ENCODE assay signal across 8 cellular contexts in the genomic region with DNA sequence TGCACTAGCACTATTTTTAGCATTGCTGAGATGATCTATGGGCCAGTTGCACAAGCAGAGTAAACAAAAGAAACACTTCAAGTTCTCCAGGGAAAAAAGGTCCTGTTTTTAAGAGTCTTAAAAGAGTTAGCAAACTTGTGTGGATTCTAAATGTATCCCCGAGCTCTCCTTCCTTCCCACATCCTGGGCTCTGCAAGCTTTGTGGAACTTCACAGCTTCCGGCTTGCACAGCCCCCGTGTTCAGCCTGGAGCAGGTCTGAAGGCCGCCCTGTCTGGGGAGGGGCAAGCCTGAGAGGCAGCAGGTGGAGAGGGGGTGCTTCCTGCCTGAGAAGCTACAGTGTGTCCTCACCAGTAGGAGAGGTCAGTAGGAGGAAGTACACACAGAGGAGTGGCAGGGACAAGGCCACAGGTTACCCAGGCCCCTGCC. TPM values are rescaled to one million over a fixed set of nuclear protein-coding genes. Genes with fewer than 3 reads are reported as not detected.
DNase-seq lines count a peak whose midpoint lies in the region; ATAC-seq, FAIRE-seq and TF ChIP-seq lines count a peak whose summit lies in the region.

No MANE protein-coding gene starts in this region.

- peak; percentile 73 for DNase-seq in GM23248
- DNase-seq in NCI-H2196 treated with DMSO at 0.1 percent for 48 hours (lab: John Stamatoyannopoulos, UW; ENCODE audit: unreplicated experiment) = peak; percentile 53
- DNase-seq in activated naive CD8-positive, alpha-beta T cell treated with anti-CD3 and anti-CD28 coated beads for 36 hours = no peak
- DNase-seq in right cardiac atrium = peak in 2 of 3 donors; percentile 74 to 76
- DNase-seq in small intestine = peak; percentile 79
- no peak for DNase-seq in NCI-H1694 treated with DMSO at 0.1 percent for 48 hours (lab: John Stamatoyannopoulos, UW)

- no peaks in the 10 kb centered on the region for H3K9me3 ChIP-seq in DOHH2 (ENCODE audit: control insufficient read depth, insufficient read depth, low read length)
- no peaks in the 10 kb centered on the region for H3K9me3 ChIP-seq in GM23248 (ENCODE audit: low read depth)
- no peaks in the 10 kb centered on the region for H3K9me3 ChIP-seq in right cardiac atrium (ENCODE audit: control insufficient read depth, low read length)
- H3K9me3 ChIP-seq in small intestine (ENCODE audit: control insufficient read depth, low read depth) = no peaks in the 10 kb centered on the region

- H3K27me3 ChIP-seq in DOHH2 (ENCODE audit: control insufficient read depth, low read length) (no peaks in the 10 kb centered on the region), GM23248 (replicated peaks; ENCODE audit: insufficient read depth) (no peaks in the 10 kb centered on the region), right cardiac atrium (ENCODE audit: control insufficient read depth, insufficient read depth) (no peaks in the 10 kb centered on the region), small intestine (ENCODE audit: control insufficient read depth in 2 of 2, insufficient read depth in 2 of 2, low read length in 2 of 2) (no peaks in the 10 kb centered on the region)

- H3F3A ChIP-seq in DOHH2 (ENCODE audit: control insufficient read depth, insufficient read depth) (peaks cover 4% of the 10 kb centered on the region; the same call in 1 of the 2 replicates), GM23248 (ENCODE audit: insufficient read depth) (peaks cover 25% of the 10 kb centered on the region)

- H3K9me2 ChIP-seq in DOHH2 (replicated peaks; ENCODE audit: control insufficient read depth, low read length) (no peaks in the 10 kb centered on the region), GM23248 (ENCODE audit: insufficient read depth) (no peaks in the 10 kb centered on the region)

- peak overlapping the region; percentile 80 for H3K4me2 ChIP-seq in DOHH2 (ENCODE audit: low read length)
- peak overlapping the region; percentile 54 for H3K4me2 ChIP-seq in GM23248 (ENCODE audit: unreplicated experiment)

- no peak for FAIRE-seq in small intestine (lab: Jason Lieb, UNC)

- H3K9ac ChIP-seq in GM23248 = peak overlapping the region; percentile 58

- no peak overlapping the region for H3K4me3 Mint-ChIP-seq in activated naive CD8-positive, alpha-beta T cell treated with anti-CD3 and anti-CD28 coated beads for 36 hours

- in situ Hi-C loops in GM23248 (cut with MboI) = no loop called here

- no peak overlapping the region for H2AFZ ChIP-seq in GM23248

- TF ChIP-seq CTCF in DOHH2 (IDR thresholded peaks at IDR 0.05; ENCODE audit: low read depth, low read length, poor library complexity, severe bottlenecking) = no peak

- no peaks in the 10 kb centered on the region for H3K27me3 Mint-ChIP-seq in activated naive CD8-positive, alpha-beta T cell treated with anti-CD3 and anti-CD28 coated beads for 36 hours

- H3K36me3 ChIP-seq in DOHH2 (ENCODE audit: control insufficient read depth, low read length) = peaks cover 17% of the 10 kb centered on the region
- H3K36me3 ChIP-seq in GM23248 (ENCODE audit: low read depth) = no peaks in the 10 kb centered on the region
- H3K36me3 ChIP-seq in small intestine (ENCODE audit: control insufficient read depth in 2 of 2, insufficient read depth in 2 of 2, low read length in 2 of 2) = no peaks in the 10 kb centered on the region

- no peaks in the 10 kb centered on the region for H3K9me3 Mint-ChIP-seq in activated naive CD8-positive, alpha-beta T cell treated with anti-CD3 and anti-CD28 coated beads for 36 hours

- H3K27ac ChIP-seq in DOHH2 (ENCODE audit: low read depth, low read length) (peak overlapping the region; percentile 73), GM23248 (peak overlapping the region; percentile 79), right cardiac atrium (ENCODE audit: low read length) (peak overlapping the region; percentile 86), small intestine (ENCODE audit: low read depth in 1 of 2, low read length in 1 of 2) (peak overlapping the region in 1 of 2 donors; percentile 84)

- H3K4me3 ChIP-seq in DOHH2 (ENCODE audit: low read length) (peak overlapping the region; percentile 63), GM23248 (0 out of 2 replicates have a peak overlapping the region, but pooled peaks have one; percentile 8), right cardiac atrium (ENCODE audit: low read length) (no peak overlapping the region), small intestine (ENCODE audit: low read depth in 1 of 2, low read length in 2 of 2) (no peak overlapping the region)

- H3K36me3 Mint-ChIP-seq in activated naive CD8-positive, alpha-beta T cell treated with anti-CD3 and anti-CD28 coated beads for 36 hours = peaks cover 11% of the 10 kb centered on the region

- H4K20me1 ChIP-seq in DOHH2 (ENCODE audit: control insufficient read depth, insufficient read depth, low read depth, low read length) (no peaks in the 10 kb centered on the region), GM23248 (ENCODE audit: insufficient read depth) (no peaks in the 10 kb centered on the region; the same call in 1 of the 2 replicates)

- H3K27ac Mint-ChIP-seq in activated naive CD8-positive, alpha-beta T cell treated with anti-CD3 and anti-CD28 coated beads for 36 hours = peak overlapping the region; percentile 49

- 4 to 7% methylated on average over 4 of the region's 4 CpGs for WGBS in GM23248 (ENCODE audit: low coverage in 1 of 2, low lambda C conversion rate in 2 of 2, missing lambda C conversion rate in 2 of 2), 2 experiments
- WGBS in right cardiac atrium = 12% methylated on average over 4 of the region's 4 CpGs
- WGBS in small intestine, 3 donors = 7 to 10% (median 8%) methylated on average over 4 of the region's 4 CpGs

- intact Hi-C loops in right cardiac atrium (cut with DNase I) = no loop called here

- H3K79me2 ChIP-seq in DOHH2 (ENCODE audit: control insufficient read depth, low read length) (peaks cover 5% of the 10 kb centered on the region), GM23248 (ENCODE audit: insufficient read depth) (0 out of 2 replicates have a peak, but pooled peaks cover 8% of the 10 kb centered on the region)

- ATAC-seq in right cardiac atrium = peak; percentile 41 to 46
- no peak for ATAC-seq in GM18519 (IDR thresholded peaks at IDR 0.05; ENCODE audit: low FRiP score, unreplicated experiment)

- peaks cover 44% of the 10 kb centered on the region for H3K4me1 ChIP-seq in DOHH2 (ENCODE audit: control insufficient read depth, low read length)
- H3K4me1 ChIP-seq in GM23248 (ENCODE audit: insufficient read depth) = peaks cover 29% of the 10 kb centered on the region
- H3K4me1 ChIP-seq in right cardiac atrium (ENCODE audit: control insufficient read depth, insufficient read depth, low read length) = peaks cover 35% of the 10 kb centered on the region
- peaks cover 4 to 11% of the 10 kb centered on the region in 2 donors for H3K4me1 ChIP-seq in small intestine (ENCODE audit: control insufficient read depth in 2 of 2, insufficient read depth in 1 of 2, low read depth in 1 of 2, low read length in 1 of 2)

- peaks cover 63% of the 10 kb centered on the region for H3K4me1 Mint-ChIP-seq in activated naive CD8-positive, alpha-beta T cell treated with anti-CD3 and anti-CD28 coated beads for 36 hours

RNA-seq across cellular contexts. Expression of gene SUSD2, which starts 35.1 kb away (rescaled TPM):
- under 0.01 TPM in 1 of 2 replicates, not detected in the other for total RNA-seq in GM23248 (2014; rRNA removed; shearing (Covaris generic))
- polyA plus RNA-seq in GM23248 (2016; fragmentation: Nextera tagmentation; extraction: Ambion mirVana) (0.24 and 0.28 TPM in 2 replicates), right cardiac atrium (6.7 TPM), small intestine (10 to 100 TPM in 1 of 3 donors, 1 to 10 TPM in 2; 6.1 to 15.0 (median 7.6) TPM)
- under 1 TPM; 0.56 to 0.80 TPM for total RNA-seq in activated naive CD8-positive, alpha-beta T cell treated with anti-CD3 and anti-CD28 coated beads for 36 hours
- total RNA-seq in right cardiac atrium = 1 to 10 TPM; 6.2 to 7.4 (median 7.3) TPM

Comparison
In these comparisons a context has a peak if more than half of its experiments do, and no peak if none do; other contexts are left out.
1. H3K4me3 ChIP-seq: peak in DOHH2 (single experiment) and GM23248 (single experiment); none in right cardiac atrium (single experiment) and small intestine (0 of 2).
2. DNase-seq: peak in GM23248 (single experiment), NCI-H2196 treated with DMSO at 0.1 percent for 48 hours (single experiment), right cardiac atrium (2 of 3) and small intestine (single experiment); none in activated naive CD8-positive, alpha-beta T cell treated with anti-CD3 and anti-CD28 coated beads for 36 hours (single experiment) and NCI-H1694 treated with DMSO at 0.1 percent for 48 hours (single experiment).